In genomic region chrX:20320461-20321159, GRCh38 we compare ENCODE assay signal across 1 cellular context.
A peak's percentile ranks its signal among the peaks of the same experiment; 100 is the strongest.
TF ChIP-seq lines count a peak whose summit lies in the region.

No MANE protein-coding gene starts in this region.

TF ChIP-seq in GM12878, 131 proteins besides CTCF, POLR2A, EP300 and RAD21 (continued from another document and continues in another):
- TF ChIP-seq SKIL (IDR thresholded peaks at IDR 0.05; ENCODE audit: low read depth, poor library complexity, severe bottlenecking): no peak
- no peak for TF ChIP-seq HDAC6 (IDR thresholded peaks at IDR 0.05; ENCODE audit: unreplicated experiment)
- no peak for TF ChIP-seq NFXL1 (IDR thresholded peaks at IDR 0.05; ENCODE audit: borderline replicate concordance)
- TF ChIP-seq HSF1 (IDR thresholded peaks at IDR 0.05; ENCODE audit: low read depth, low read length): no peak
- TF ChIP-seq CEBPZ (IDR thresholded peaks at IDR 0.05; ENCODE audit: low read depth, low read length): no peak
- TF ChIP-seq MAX (IDR thresholded peaks at IDR 0.05; ENCODE audit: low read depth, low read length): no peak
- TF ChIP-seq NFYA (IDR thresholded peaks at IDR 0.05; ENCODE audit: borderline replicate concordance, low read depth, low read length): no peak
- TF ChIP-seq TCF7 (IDR thresholded peaks at IDR 0.05; ENCODE audit: borderline replicate concordance): peak; percentile 43; the same call in 1 of the 2 replicates
- TF ChIP-seq CBX5 (IDR thresholded peaks at IDR 0.05; ENCODE audit: low read depth): no peak
- no peak for TF ChIP-seq FOS (IDR thresholded peaks at IDR 0.05; ENCODE audit: borderline replicate concordance, extremely low read depth, insufficient read length)
- TF ChIP-seq GABPA (IDR thresholded peaks at IDR 0.05; ENCODE audit: low read depth): no peak
- TF ChIP-seq MTA2 (IDR thresholded peaks at IDR 0.05; ENCODE audit: low read depth): peak; percentile 45; the same call in 1 of the 2 replicates
- no peak for TF ChIP-seq SMAD5 (IDR thresholded peaks at IDR 0.05; ENCODE audit: low read depth)
- peak; percentile 88 for TF ChIP-seq RUNX3 (IDR thresholded peaks at IDR 0.05; ENCODE audit: low read length)
- TF ChIP-seq SIN3A (IDR thresholded peaks at IDR 0.05; ENCODE audit: low read depth, low read length): no peak
- no peak for TF ChIP-seq NRF1 (conservative IDR thresholded peaks at IDR 0.05; ENCODE audit: low read depth, low read length)
- TF ChIP-seq MEF2B (IDR thresholded peaks at IDR 0.05; ENCODE audit: partially characterized antibody, poor library complexity, severe bottlenecking): no peak
- TF ChIP-seq CREM (IDR thresholded peaks at IDR 0.05; ENCODE audit: low read depth): peak; percentile 24; the same call in 1 of the 2 replicates
- TF ChIP-seq POLR2AphosphoS2 (IDR thresholded peaks at IDR 0.05; ENCODE audit: low read depth, low read length): no peak
- TF ChIP-seq EGR1 (IDR thresholded peaks at IDR 0.05; ENCODE audit: borderline replicate concordance in 1 of 2, low read depth in 2 of 2, low read length in 2 of 2): no peak
- no peak for TF ChIP-seq TAF1 (IDR thresholded peaks at IDR 0.05; ENCODE audit: borderline replicate concordance, low read depth, low read length)
- TF ChIP-seq SIX5 (IDR thresholded peaks at IDR 0.05; ENCODE audit: low read depth, low read length, severe bottlenecking): no peak
- TF ChIP-seq JUND (IDR thresholded peaks at IDR 0.05; ENCODE audit: low read depth, low read length): no peak
- TF ChIP-seq NR2F1 (conservative IDR thresholded peaks at IDR 0.05): no peak
- no peak for TF ChIP-seq ESRRA (IDR thresholded peaks at IDR 0.05; ENCODE audit: low read length)
- TF ChIP-seq SREBF1 (IDR thresholded peaks at IDR 0.05; ENCODE audit: low read length): no peak
- no peak for TF ChIP-seq ZNF687 (IDR thresholded peaks at IDR 0.05)
- TF ChIP-seq CBFB (IDR thresholded peaks at IDR 0.05; ENCODE audit: low read depth): no peak
- no peak for TF ChIP-seq HDGF (IDR thresholded peaks at IDR 0.05)
- no peak for TF ChIP-seq ZBTB11 (CRISPR knock-in tag; IDR thresholded peaks at IDR 0.05)
- no peak for TF ChIP-seq MLLT1 (IDR thresholded peaks at IDR 0.05)
- TF ChIP-seq YY1 (IDR thresholded peaks at IDR 0.05; ENCODE audit: low read depth, low read length): no peak
- 0 out of 2 replicates have a peak, but pooled peaks have one; percentile 51 for TF ChIP-seq MEF2A (IDR thresholded peaks at IDR 0.05; ENCODE audit: insufficient read depth, low read depth, low read length)
- no peak for TF ChIP-seq IRF3 (IDR thresholded peaks at IDR 0.05)
- no peak for TF ChIP-seq NR2C1 (IDR thresholded peaks at IDR 0.05)
- no peak for TF ChIP-seq ZNF207 (IDR thresholded peaks at IDR 0.05; ENCODE audit: borderline replicate concordance)
- peak; percentile 83; the same call in 1 of the 2 replicates for TF ChIP-seq RCOR1 (conservative IDR thresholded peaks at IDR 0.05; ENCODE audit: low read depth, low read length)
- TF ChIP-seq KDM1A (IDR thresholded peaks at IDR 0.05; ENCODE audit: borderline replicate concordance): no peak
- no peak for TF ChIP-seq PML (IDR thresholded peaks at IDR 0.05; ENCODE audit: low read length)
- TF ChIP-seq DPF2 (IDR thresholded peaks at IDR 0.05): peak; percentile 74
- no peak for TF ChIP-seq CBX3 (IDR thresholded peaks at IDR 0.05; ENCODE audit: borderline replicate concordance, low read depth)
- no peak for TF ChIP-seq BACH1 (IDR thresholded peaks at IDR 0.05; ENCODE audit: borderline replicate concordance)
- TF ChIP-seq PBX3 (IDR thresholded peaks at IDR 0.05; ENCODE audit: insufficient replicate concordance, low read depth, low read length): no peak
- TF ChIP-seq SREBF2 (IDR thresholded peaks at IDR 0.05; ENCODE audit: low read length): no peak
